21 cellular contexts compared by ENCODE assay signal in genomic region chr3:142680710-142681109, GRCh38. TPM values are rescaled to one million over a fixed set of nuclear protein-coding genes. Genes with fewer than 3 reads are reported as not detected.
DNase-seq lines count a peak whose midpoint lies in the region; ATAC-seq, FAIRE-seq and TF ChIP-seq lines count a peak whose summit lies in the region.
"Had no signal": no experiment of that assay in that cellular context is flagged by ENCODE, and none has a peak within 500 bp of the region (broad histone marks: within the 10 kb centered on the region; RNA-seq: fewer than 3 reads in every experiment).

No MANE protein-coding gene starts in this region.

- H3K27me3 Mint-ChIP-seq in WTC11 (ENCODE audit: low read depth) (no peaks in the 10 kb centered on the region), neural progenitor cell (ENCODE audit: insufficient read depth, low read depth) (no peaks in the 10 kb centered on the region)
- H3K27me3 Mint-ChIP-seq: activated CD4-positive, alpha-beta memory T cell treated with anti-CD3 and anti-CD28 coated beads, Interleukin-2, amount 10 ng/mL, durations not matched to agents 7 days and 5 days; CD4-positive, alpha-beta memory T cell; stimulated activated naive CD8-positive, alpha-beta T cell treated with anti-CD3 and anti-CD28 coated beads, Interleukin-15, amount 100 ng/mL, for 72 hours; T-cell; type B pancreatic cell had no signal

- H3K27ac ChIP-seq in A549 (no peak overlapping the region), neural progenitor cell (no peak overlapping the region), aorta (ENCODE audit: low read depth in 1 of 2, low read length in 2 of 2) (no peak overlapping the region)
- H3K27ac ChIP-seq: hepatocyte, WERI-Rb-1 had no signal

- TF ChIP-seq CTCF in A549 (IDR thresholded peaks at IDR 0.05) = peak; percentile 47
- TF ChIP-seq CTCF in WTC11 (IDR thresholded peaks at IDR 0.05) = no peak
- no peak for TF ChIP-seq CTCF in neural progenitor cell (IDR thresholded peaks at IDR 0.05)

- TF ChIP-seq EP300 in A549 (IDR thresholded peaks at IDR 0.05) = no peak

- no peak overlapping the region for H3K9ac ChIP-seq in neural progenitor cell

- H3K27ac Mint-ChIP-seq in WTC11 (no peak overlapping the region), neural progenitor cell (no peak overlapping the region)
- H3K27ac Mint-ChIP-seq: activated CD4-positive, alpha-beta memory T cell treated with anti-CD3 and anti-CD28 coated beads, Interleukin-2, amount 10 ng/mL, durations not matched to agents 7 days and 5 days; activated T-cell treated with anti-CD3 and anti-CD28 coated beads, Interleukin-2, amount 50 U/mL, for 72 hours; CD4-positive, alpha-beta memory T cell; stimulated activated naive CD8-positive, alpha-beta T cell treated with anti-CD3 and anti-CD28 coated beads, Interleukin-15, amount 100 ng/mL, for 72 hours; T-cell; type B pancreatic cell had no signal

- H2AFZ ChIP-seq in neural progenitor cell (replicated peaks) = no peak overlapping the region
- H2AFZ ChIP-seq: hepatocyte had no signal

- H3K4me1 ChIP-seq in A549 (no peaks in the 10 kb centered on the region), neural progenitor cell (no peaks in the 10 kb centered on the region), aorta (ENCODE audit: control insufficient read depth in 1 of 2, insufficient read depth in 2 of 2, low read length in 2 of 2) (no peaks in the 10 kb centered on the region)

- peaks cover 18% of the 10 kb centered on the region for H3K36me3 Mint-ChIP-seq in WTC11
- no peaks in the 10 kb centered on the region for H3K36me3 Mint-ChIP-seq in neural progenitor cell
- H3K36me3 Mint-ChIP-seq: type B pancreatic cell had no signal

- intact Hi-C loops in aorta (cut with DNase I) = no loop called here

- no peaks in the 10 kb centered on the region for H3F3A ChIP-seq in neural progenitor cell (ENCODE audit: low read depth)

- no peaks in the 10 kb centered on the region for H4K20me1 ChIP-seq in neural progenitor cell (ENCODE audit: low read depth)

- TF ChIP-seq RAD21 in A549 (conservative IDR thresholded peaks at IDR 0.05 in 1 of 2, IDR thresholded peaks at IDR 0.05 in 1 of 2) = peak; percentile 63 to 67

- peak in 1 of 2 experiments; percentile 76; a peak in 3 of 6 replicates for ATAC-seq in A549
- peak; percentile 51; the same call in 1 of the 2 replicates for ATAC-seq in WTC11
- ATAC-seq in GM18520 (IDR thresholded peaks at IDR 0.05; ENCODE audit: unreplicated experiment) = no peak
- no peak for ATAC-seq in aorta (ENCODE audit: low FRiP score)
- ATAC-seq: activated T-cell treated with anti-CD3 and anti-CD28 coated beads, Interleukin-2, amount 50 U/mL, for 72 hours; right cardiac atrium; stimulated activated naive CD8-positive, alpha-beta T cell treated with anti-CD3 and anti-CD28 coated beads, Interleukin-15, amount 100 ng/mL, for 72 hours; T-cell had no signal

- POLR2A ChIA-PET in A549 (lab: Yijun Ruan, JAX) = no interaction called here
- POLR2A ChIA-PET in WTC11 (lab: Charles Lee) = no interaction called here

- H3K79me2 ChIP-seq in neural progenitor cell (ENCODE audit: low read depth) = no peaks in the 10 kb centered on the region
- H3K79me2 ChIP-seq: hepatocyte had no signal

- H3K27me3 ChIP-seq in neural progenitor cell (no peaks in the 10 kb centered on the region), aorta (ENCODE audit: control insufficient read depth in 1 of 2, insufficient read depth in 2 of 2, low read length in 1 of 2) (no peaks in the 10 kb centered on the region)
- H3K27me3 ChIP-seq: hepatocyte had no signal

- peak; percentile 8 to 42 for DNase-seq in A549 (ENCODE audit: low read depth in 1 of 2, low spot score in 1 of 2)
- peak; percentile 24 for DNase-seq in HT1080 (ENCODE audit: low read depth)
- no peak for DNase-seq in WTC11 (ENCODE audit: low spot score)
- DNase-seq in neural progenitor cell (ENCODE audit: low spot score) = no peak
- no peak for DNase-seq in activated gamma-delta T cell (lab: John Stamatoyannopoulos, UW)
- DNase-seq in aorta = no peak
- DNase-seq: activated CD4-positive, alpha-beta memory T cell treated with anti-CD3 and anti-CD28 coated beads, Interleukin-2, amount 10 ng/mL, durations not matched to agents 7 days and 5 days; activated T-cell treated with anti-CD3 and anti-CD28 coated beads, Interleukin-2, amount 50 U/mL, for 72 hours; CD4-positive, alpha-beta memory T cell; effector CD8-positive, alpha-beta T cell; EL; NCI-H2081 treated with DMSO at 0.1 percent for 48 hours; NCI-H748 treated with DMSO at 0.1 percent for 48 hours; right cardiac atrium; stimulated activated naive CD8-positive, alpha-beta T cell treated with anti-CD3 and anti-CD28 coated beads, Interleukin-15, amount 100 ng/mL, for 72 hours; T-cell; WERI-Rb-1 had no signal

- H3K4me3 ChIP-seq in A549 = no peak overlapping the region
- H3K4me3 ChIP-seq in neural progenitor cell = no peak overlapping the region
- H3K4me3 ChIP-seq in aorta (ENCODE audit: low read length in 2 of 2) = no peak overlapping the region
- H3K4me3 ChIP-seq: hepatocyte had no signal

- H3K4me2 ChIP-seq in A549 = no peak overlapping the region
- H3K4me2 ChIP-seq in neural progenitor cell = no peak overlapping the region
- H3K4me2 ChIP-seq: hepatocyte had no signal

- no peak for TF ChIP-seq POLR2A in A549 (IDR thresholded peaks at IDR 0.05; ENCODE audit: low read length)

- FAIRE-seq in A549 (lab: Jason Lieb, UNC) (no peak), islet of Langerhans (lab: Jason Lieb, UNC) (peak; percentile 5)

- H3K4me3 Mint-ChIP-seq in WTC11 (no peak overlapping the region), neural progenitor cell (no peak overlapping the region)
- H3K4me3 Mint-ChIP-seq: activated CD4-positive, alpha-beta memory T cell treated with anti-CD3 and anti-CD28 coated beads, Interleukin-2, amount 10 ng/mL, durations not matched to agents 7 days and 5 days; activated T-cell treated with anti-CD3 and anti-CD28 coated beads, Interleukin-2, amount 50 U/mL, for 72 hours; CD4-positive, alpha-beta memory T cell; stimulated activated naive CD8-positive, alpha-beta T cell treated with anti-CD3 and anti-CD28 coated beads, Interleukin-15, amount 100 ng/mL, for 72 hours; T-cell; type B pancreatic cell had no signal

- no peaks in the 10 kb centered on the region for H3K9me3 ChIP-seq in A549
- H3K9me3 ChIP-seq in neural progenitor cell (ENCODE audit: low read depth) = no peaks in the 10 kb centered on the region
- H3K9me3 ChIP-seq in aorta (ENCODE audit: control insufficient read depth, low read length) = no peaks in the 10 kb centered on the region

- no peaks in the 10 kb centered on the region for H3K36me3 ChIP-seq in neural progenitor cell
- H3K36me3 ChIP-seq in aorta (ENCODE audit: control insufficient read depth in 1 of 2, insufficient read depth in 2 of 2, low read length in 1 of 2) = no peaks in the 10 kb centered on the region
- H3K36me3 ChIP-seq: WERI-Rb-1 had no signal

- CTCF ChIA-PET in A549 (lab: Yijun Ruan, JAX) = interaction anchor here (1.0 to 2.2 kb wide), 8 partner anchors 11 to 98 kb away, joined by 3 to 9 read pairs (median 4); no protein-coding TSS in a partner anchor
- CTCF ChIA-PET in WTC11 (lab: Charles Lee) = interaction anchor here (0.7 to 1.1 kb wide), 7 partner anchors 10 to 148 kb away, joined by 3 to 20 read pairs (median 4); partner anchors contain the start of gene ATR

- WGBS in A549 (ENCODE audit: missing lambda C conversion rate) = 77% methylated on average over 2 of the region's 2 CpGs
- WGBS in aorta, 2 donors = 73 to 83% methylated on average over 2 of the region's 2 CpGs

- H3K9me3 Mint-ChIP-seq in WTC11 = no peaks in the 10 kb centered on the region
- no peaks in the 10 kb centered on the region for H3K9me3 Mint-ChIP-seq in neural progenitor cell
- H3K9me3 Mint-ChIP-seq: activated CD4-positive, alpha-beta memory T cell treated with anti-CD3 and anti-CD28 coated beads, Interleukin-2, amount 10 ng/mL, durations not matched to agents 7 days and 5 days; activated T-cell treated with anti-CD3 and anti-CD28 coated beads, Interleukin-2, amount 50 U/mL, for 72 hours; CD4-positive, alpha-beta memory T cell; stimulated activated naive CD8-positive, alpha-beta T cell treated with anti-CD3 and anti-CD28 coated beads, Interleukin-15, amount 100 ng/mL, for 72 hours; T-cell; type B pancreatic cell had no signal

- no peaks in the 10 kb centered on the region for H3K4me1 Mint-ChIP-seq in WTC11
- no peaks in the 10 kb centered on the region for H3K4me1 Mint-ChIP-seq in neural progenitor cell
- H3K4me1 Mint-ChIP-seq: activated CD4-positive, alpha-beta memory T cell treated with anti-CD3 and anti-CD28 coated beads, Interleukin-2, amount 10 ng/mL, durations not matched to agents 7 days and 5 days; CD4-positive, alpha-beta memory T cell; stimulated activated naive CD8-positive, alpha-beta T cell treated with anti-CD3 and anti-CD28 coated beads, Interleukin-15, amount 100 ng/mL, for 72 hours; T-cell had no signal

TF ChIP-seq in A549, 52 proteins besides CTCF, POLR2A, EP300 and RAD21:
- TF ChIP-seq SMC3 (IDR thresholded peaks at IDR 0.05) (peak; percentile 65), FOSB (CRISPR knock-in tag; IDR thresholded peaks at IDR 0.05) (no peak), TP53 (CRISPR knock-in tag; IDR thresholded peaks at IDR 0.05) (no peak), FOXS1 (CRISPR knock-in tag; IDR thresholded peaks at IDR 0.05) (no peak)

TF ChIP-seq in WTC11, 78 proteins besides CTCF, POLR2A, EP300 and RAD21:
- TF ChIP-seq ZNF416 (CRISPR knock-in tag; IDR thresholded peaks at IDR 0.05) (no peak), USF2 (CRISPR knock-in tag; IDR thresholded peaks at IDR 0.05) (no peak)
TF ChIP-seq in WTC11: peak in this region for 0.

RNA-seq across cellular contexts. Expression of gene TRPC1, which starts 43.1 kb away (rescaled TPM):
- polyA plus RNA-seq in A549 (2011; rRNA removed) = 26.1 and 32.2 TPM in 2 replicates
- polyA plus RNA-seq in A549 (2012; cell fraction: cytosol; rRNA removed) = 7.8 and 8.4 TPM in 2 replicates
- 12.2 and 13.4 TPM in 2 replicates for polyA plus RNA-seq in A549 (2012; cell fraction: nucleus; rRNA removed)
- polyA plus RNA-seq in A549 (2017; fragmentation: RNase III; extraction: RNeasy Plus Mini Kit Qiagen cat#74134 plus additional on column Dnase treatment) = 10.1 to 11.8 TPM (median 10.3 TPM) in 3 replicates
- polyA minus RNA-seq in A549 (2011; rRNA and poly(A)+ RNA removed) = 33.8 and 42.6 TPM in 2 replicates
- total RNA-seq in HT1080 (2014; rRNA removed; shearing (Covaris generic)) = 8.5 and 12.4 TPM in 2 replicates
- 5.2 and 8.7 TPM in 2 replicates for polyA plus RNA-seq in HT1080 (2015; cell fraction: cytosol; rRNA removed)
- 16.4 TPM in 2 replicates for polyA plus RNA-seq in HT1080 (2015; cell fraction: nucleus; rRNA removed)
- 13.8 to 20.3 TPM (median 20.0 TPM) in 3 replicates for total RNA-seq in WTC11 (2021)
- total RNA-seq in neural progenitor cell (ENCODE audit: low replicate concordance) = 36.4 and 45.1 TPM in 2 replicates
- total RNA-seq in aorta = 10 to 100 TPM; 25.5 to 29.2 TPM
- polyA plus RNA-seq in aorta = 10 to 100 TPM in 1 of 2 donors, 1 to 10 TPM in 1; 3.0 to 13.0 TPM

Comparison
In these comparisons a context has a peak if more than half of its experiments do, and no peak if none do; other contexts are left out.
1. DNase-seq: peak in A549 (2 of 2) and HT1080 (single experiment); none in WTC11 (single experiment), neural progenitor cell (single experiment), activated gamma-delta T cell (single experiment) and aorta (0 of 2).
2. Of the 8 proteins assayed by ChIP-seq in both WTC11 and A549: peak only in WTC11: none; only in A549: CTCF; in both: none; in neither: 7.